ENCODE assay signal across 8 cellular contexts in the genomic region with DNA sequence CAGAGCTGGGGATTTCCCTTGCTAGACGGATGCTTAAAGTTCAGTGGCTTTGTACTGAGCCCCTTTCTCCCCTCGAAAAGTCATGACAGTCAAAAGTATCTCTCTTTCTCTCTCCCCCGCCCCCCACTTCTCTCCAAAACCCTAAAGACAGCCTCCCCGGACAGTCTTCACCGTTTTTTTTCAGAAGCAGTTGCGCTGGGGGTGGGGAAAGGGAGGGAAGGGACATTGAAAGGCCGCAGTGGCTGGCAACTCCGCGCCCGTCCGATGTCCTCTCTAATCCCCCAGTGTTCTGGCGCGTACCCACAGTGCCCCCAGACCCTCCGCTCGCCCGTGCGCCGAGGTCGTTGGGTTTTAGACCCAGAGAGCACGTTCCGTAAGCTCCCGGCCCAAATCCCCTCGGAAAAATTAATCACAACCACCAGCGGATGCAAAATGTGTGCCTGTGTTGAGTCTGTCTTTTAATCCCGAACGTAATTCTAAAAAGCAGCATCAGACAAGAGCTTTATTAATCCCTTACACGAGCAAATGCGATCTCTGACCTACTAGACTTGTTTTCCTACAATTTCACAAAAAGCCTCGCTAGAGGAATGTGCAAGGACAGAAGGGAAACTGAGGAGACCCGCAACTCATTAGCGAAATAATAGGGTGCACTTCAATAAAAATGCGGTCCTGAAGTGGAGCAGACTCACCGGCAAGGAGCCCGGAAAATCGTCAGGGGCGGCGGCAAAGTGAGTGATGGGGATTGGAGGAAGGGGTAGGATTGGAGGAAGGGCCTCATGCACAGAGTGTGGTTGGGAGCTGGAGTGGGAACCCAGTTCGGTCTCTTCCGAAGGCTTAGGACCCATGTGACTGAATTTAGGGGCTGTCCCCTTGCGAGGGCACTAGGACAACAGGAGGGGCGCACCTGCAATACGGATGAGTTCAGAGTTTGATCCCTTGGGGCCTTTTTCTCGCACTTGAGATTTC. TPM values are rescaled to one million over a fixed set of nuclear protein-coding genes. Genes with fewer than 3 reads are reported as not detected.
A peak's percentile ranks its signal among the peaks of the same experiment; 100 is the strongest.
DNase-seq lines count a peak whose midpoint lies in the region; FAIRE-seq and TF ChIP-seq lines count a peak whose summit lies in the region.

No MANE protein-coding gene starts in this region.

- no peaks in the 10 kb centered on the region for H3K9me3 ChIP-seq in mononuclear cell (ENCODE audit: low read depth, low read length)

- no peak for TF ChIP-seq CTCF in cardiac fibroblast (IDR thresholded peaks at IDR 0.05; ENCODE audit: low read depth, low read length)

- peaks cover 8% of the 10 kb centered on the region for H3K27me3 ChIP-seq in mononuclear cell (ENCODE audit: insufficient read depth, low read length)

- H3K4me3 ChIP-seq in cardiac fibroblast (replicated peaks in 1 of 2; ENCODE audit: low read depth in 2 of 2, low read length in 2 of 2) = peak overlapping the region; percentile 72 to 77
- peak overlapping the region; percentile 83 for H3K4me3 ChIP-seq in mononuclear cell (ENCODE audit: low read length)

- no peak for FAIRE-seq in HTR-8/SVneo (lab: Jason Lieb, UNC)

- H3K4me1 ChIP-seq in mononuclear cell (ENCODE audit: insufficient read depth, low read length) = peaks cover 35% of the 10 kb centered on the region

- DNase-seq in ELR (ENCODE audit: low read depth) = peak; percentile 67
- DNase-seq in M059J (ENCODE audit: low read depth) = peak; percentile 9
- DNase-seq in cardiac fibroblast (ENCODE audit: low read depth in 2 of 2) = peak in 1 of 2 donors; percentile 32
- DNase-seq in mesenteric fat pad (ENCODE audit: low spot score) = no peak
- DNase-seq in HTR-8/SVneo (ENCODE audit: insufficient read length, low spot score) = no peak
- DNase-seq in SW480 (ENCODE audit: low spot score) = no peak
- no peak for DNase-seq in amniotic stem cell (lab: John Stamatoyannopoulos, UW)

RNA-seq across cellular contexts. Expression of gene PRDM8, which starts 12.2 kb away (rescaled TPM):
- 5.5 and 10.6 TPM in 2 replicates for total RNA-seq in M059J (2014; rRNA removed; shearing (Covaris generic))
- 4.8 TPM for total RNA-seq in mononuclear cell
- 2.6 TPM for total RNA-seq in mesenteric fat pad

Comparison
In these comparisons a context has a peak if more than half of its experiments do, and no peak if none do; other contexts are left out.
1. DNase-seq: peak in ELR (single experiment) and M059J (single experiment); none in mesenteric fat pad (single experiment), HTR-8/SVneo (single experiment), SW480 (single experiment) and amniotic stem cell (single experiment).